In the genomic region with DNA sequence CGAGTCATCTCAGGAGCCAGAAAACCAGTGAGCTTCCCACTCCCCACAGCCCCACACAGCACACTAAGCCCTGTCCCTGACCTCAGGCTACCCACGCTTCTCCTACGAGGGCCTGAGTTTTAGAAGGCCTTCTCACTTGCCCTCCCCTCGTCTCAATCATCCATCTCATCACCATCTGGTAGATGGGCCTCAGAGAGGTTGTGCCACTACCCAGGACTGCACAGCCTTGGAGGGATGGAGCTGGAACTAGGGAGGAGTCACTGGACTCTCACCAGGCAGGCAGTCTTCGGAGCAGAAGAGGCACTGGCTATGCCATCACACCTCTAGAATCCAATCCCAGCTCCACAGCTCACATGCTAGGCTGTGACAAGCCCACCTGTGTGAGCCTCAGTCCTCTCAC, we compare ENCODE assay signal across 1 cellular context.
TF ChIP-seq lines count a peak whose summit lies in the region.

No MANE protein-coding gene starts in this region.

TF ChIP-seq in GM12878, 131 proteins besides CTCF, POLR2A, EP300 and RAD21 (continued from another document):
- TF ChIP-seq ZNF592 (IDR thresholded peaks at IDR 0.05) (no peak), SPI1 (IDR thresholded peaks at IDR 0.05; ENCODE audit: borderline replicate concordance, insufficient read depth, low read depth, low read length) (no peak), ATF2 (IDR thresholded peaks at IDR 0.05; ENCODE audit: low read length) (no peak), RB1 (IDR thresholded peaks at IDR 0.05; ENCODE audit: borderline replicate concordance) (no peak), GATAD2B (conservative IDR thresholded peaks at IDR 0.05; ENCODE audit: low read depth) (no peak), ESRRA (IDR thresholded peaks at IDR 0.05; ENCODE audit: low read length) (no peak), PML (IDR thresholded peaks at IDR 0.05; ENCODE audit: low read length) (no peak)
- TF ChIP-seq, protein P1, sequence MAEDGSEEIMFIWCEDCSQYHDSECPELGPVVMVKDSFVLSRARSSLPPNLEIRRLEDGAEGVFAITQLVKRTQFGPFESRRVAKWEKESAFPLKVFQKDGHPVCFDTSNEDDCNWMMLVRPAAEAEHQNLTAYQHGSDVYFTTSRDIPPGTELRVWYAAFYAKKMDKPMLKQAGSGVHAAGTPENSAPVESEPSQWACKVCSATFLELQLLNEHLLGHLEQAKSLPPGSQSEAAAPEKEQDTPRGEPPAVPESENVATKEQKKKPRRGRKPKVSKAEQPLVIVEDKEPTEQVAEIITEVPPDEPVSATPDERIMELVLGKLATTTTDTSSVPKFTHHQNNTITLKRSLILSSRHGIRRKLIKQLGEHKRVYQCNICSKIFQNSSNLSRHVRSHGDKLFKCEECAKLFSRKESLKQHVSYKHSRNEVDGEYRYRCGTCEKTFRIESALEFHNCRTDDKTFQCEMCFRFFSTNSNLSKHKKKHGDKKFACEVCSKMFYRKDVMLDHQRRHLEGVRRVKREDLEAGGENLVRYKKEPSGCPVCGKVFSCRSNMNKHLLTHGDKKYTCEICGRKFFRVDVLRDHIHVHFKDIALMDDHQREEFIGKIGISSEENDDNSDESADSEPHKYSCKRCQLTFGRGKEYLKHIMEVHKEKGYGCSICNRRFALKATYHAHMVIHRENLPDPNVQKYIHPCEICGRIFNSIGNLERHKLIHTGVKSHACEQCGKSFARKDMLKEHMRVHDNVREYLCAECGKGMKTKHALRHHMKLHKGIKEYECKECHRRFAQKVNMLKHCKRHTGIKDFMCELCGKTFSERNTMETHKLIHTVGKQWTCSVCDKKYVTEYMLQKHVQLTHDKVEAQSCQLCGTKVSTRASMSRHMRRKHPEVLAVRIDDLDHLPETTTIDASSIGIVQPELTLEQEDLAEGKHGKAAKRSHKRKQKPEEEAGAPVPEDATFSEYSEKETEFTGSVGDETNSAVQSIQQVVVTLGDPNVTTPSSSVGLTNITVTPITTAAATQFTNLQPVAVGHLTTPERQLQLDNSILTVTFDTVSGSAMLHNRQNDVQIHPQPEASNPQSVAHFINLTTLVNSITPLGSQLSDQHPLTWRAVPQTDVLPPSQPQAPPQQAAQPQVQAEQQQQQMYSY (CRISPR knock-in tag; IDR thresholded peaks at IDR 0.05) = no peak
- TF ChIP-seq, protein P2, sequence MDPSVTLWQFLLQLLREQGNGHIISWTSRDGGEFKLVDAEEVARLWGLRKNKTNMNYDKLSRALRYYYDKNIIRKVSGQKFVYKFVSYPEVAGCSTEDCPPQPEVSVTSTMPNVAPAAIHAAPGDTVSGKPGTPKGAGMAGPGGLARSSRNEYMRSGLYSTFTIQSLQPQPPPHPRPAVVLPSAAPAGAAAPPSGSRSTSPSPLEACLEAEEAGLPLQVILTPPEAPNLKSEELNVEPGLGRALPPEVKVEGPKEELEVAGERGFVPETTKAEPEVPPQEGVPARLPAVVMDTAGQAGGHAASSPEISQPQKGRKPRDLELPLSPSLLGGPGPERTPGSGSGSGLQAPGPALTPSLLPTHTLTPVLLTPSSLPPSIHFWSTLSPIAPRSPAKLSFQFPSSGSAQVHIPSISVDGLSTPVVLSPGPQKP (IDR thresholded peaks at IDR 0.05; ENCODE audit: low read depth, low read length) = no peak
